ENCODE assay signal across 30 cellular contexts in the genomic region with DNA sequence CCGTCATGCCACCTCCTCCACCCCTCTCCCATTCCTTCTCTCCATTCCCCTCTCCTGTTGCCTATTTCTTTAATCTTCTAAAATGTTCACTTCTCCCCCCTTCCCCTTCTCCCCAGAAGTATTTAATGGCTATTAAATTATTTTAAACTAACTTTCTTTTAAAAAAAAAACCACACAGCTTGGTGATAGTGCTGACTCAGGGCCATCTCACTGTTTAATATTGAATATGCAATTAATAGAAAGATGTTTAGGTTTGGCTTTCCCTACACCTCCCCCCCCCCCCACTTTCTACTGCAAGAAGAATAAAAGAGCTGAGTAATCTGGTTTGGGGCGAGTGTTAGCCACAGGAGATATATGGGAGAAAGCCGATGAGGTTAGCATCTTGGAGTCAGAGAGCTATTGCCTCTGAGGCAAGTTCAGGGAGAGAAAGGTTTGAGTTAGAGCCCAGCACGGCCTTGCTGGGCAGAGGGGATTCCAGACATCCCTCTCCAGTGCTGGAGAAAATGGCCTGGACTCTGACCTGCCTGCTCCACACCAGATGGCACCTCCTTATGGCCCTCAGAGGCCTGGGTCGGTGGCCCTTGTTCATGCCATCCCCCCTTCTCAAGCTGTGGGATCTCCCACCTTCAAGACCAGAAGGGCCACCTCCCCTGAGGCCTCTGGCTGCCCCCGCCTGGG.
"Had no signal": no experiment of that assay in that cellular context is flagged by ENCODE, and none has a peak within 500 bp of the region (broad histone marks: within the 10 kb centered on the region; RNA-seq: fewer than 3 reads in every experiment).

No MANE protein-coding gene starts in this region.

- H3K4me3 ChIP-seq: ascending aorta, breast epithelium, cardiac muscle cell, colonic mucosa, esophagus squamous epithelium, gastroesophageal sphincter had no signal

- ATAC-seq: activated CD4-positive, CD25-positive, alpha-beta regulatory T cell treated with anti-CD3 and anti-CD28 coated beads, Interleukin-2, amount 50 U/mL, for 24 hours; activated naive CD4-positive, alpha-beta T cell treated with anti-CD3 and anti-CD28 coated beads, Interleukin-2, amount 50 U/mL, for 72 hours; activated T-cell treated with anti-CD3 and anti-CD28 coated beads, Interleukin-2, amount 50 U/mL, for 72 hours; gastroesophageal sphincter; T-helper 17 cell had no signal

- H3K4me1 ChIP-seq: ascending aorta, breast epithelium, colonic mucosa, esophagus squamous epithelium, gastroesophageal sphincter had no signal

- H3K27me3 ChIP-seq: ascending aorta, breast epithelium, cardiac muscle cell, colonic mucosa had no signal

- H3K36me3 ChIP-seq: ascending aorta, breast epithelium, cardiac muscle cell, colonic mucosa, esophagus squamous epithelium, gastroesophageal sphincter, WERI-Rb-1 had no signal

- DNase-seq: activated B cell treated with CpG ODN at 0.5 μM for 24 hours; activated CD4-positive, alpha-beta memory T cell treated with anti-CD3 and anti-CD28 coated beads, Interleukin-2, amount 10 ng/mL, durations not matched to agents 7 days and 5 days; activated CD4-positive, alpha-beta T cell treated with anti-CD3 and anti-CD28 coated beads for 48 hours; activated CD8-positive, alpha-beta memory T cell treated with anti-CD3 and anti-CD28 coated beads, Interleukin-2, amount 50 U/mL, for 48 hours; activated gamma-delta T cell; activated naive CD4-positive, alpha-beta T cell; activated naive CD4-positive, alpha-beta T cell treated with anti-CD3 and anti-CD28 coated beads, Interleukin-2, amount 10 ng/mL, durations not matched to agents 7 days and 5 days; activated naive CD8-positive, alpha-beta T cell treated with anti-CD3 and anti-CD28 coated beads, Interleukin-2, amount 10 ng/mL, durations not matched to agents 7 days and 5 days; activated T-cell treated with anti-CD3 and anti-CD28 coated beads for 4 hours; activated T-cell treated with anti-CD3 and anti-CD28 coated beads, Interleukin-2, amount 50 U/mL, for 24 hours; activated T-cell treated with anti-CD3 and anti-CD28 coated beads, Interleukin-2, amount 50 U/mL, for 72 hours; central memory CD4-positive, alpha-beta T cell; cerebellar nuclear complex; colonic mucosa; effector CD8-positive, alpha-beta T cell; esophagus squamous epithelium; foreskin melanocyte; T-helper 1 cell; T-helper 17 cell; T1000; WERI-Rb-1 had no signal

- H3K27ac ChIP-seq: ascending aorta, breast epithelium, cardiac muscle cell, colonic mucosa, epithelial cell of prostate, esophagus squamous epithelium, gastroesophageal sphincter, WERI-Rb-1 had no signal

- FAIRE-seq: endometrium, endothelial cell of umbilical vein had no signal

- H3K9me3 ChIP-seq: ascending aorta, breast epithelium, colonic mucosa, esophagus squamous epithelium, gastroesophageal sphincter had no signal
